Comparison of ENCODE assay signal across 9 cellular contexts in the genomic region with DNA sequence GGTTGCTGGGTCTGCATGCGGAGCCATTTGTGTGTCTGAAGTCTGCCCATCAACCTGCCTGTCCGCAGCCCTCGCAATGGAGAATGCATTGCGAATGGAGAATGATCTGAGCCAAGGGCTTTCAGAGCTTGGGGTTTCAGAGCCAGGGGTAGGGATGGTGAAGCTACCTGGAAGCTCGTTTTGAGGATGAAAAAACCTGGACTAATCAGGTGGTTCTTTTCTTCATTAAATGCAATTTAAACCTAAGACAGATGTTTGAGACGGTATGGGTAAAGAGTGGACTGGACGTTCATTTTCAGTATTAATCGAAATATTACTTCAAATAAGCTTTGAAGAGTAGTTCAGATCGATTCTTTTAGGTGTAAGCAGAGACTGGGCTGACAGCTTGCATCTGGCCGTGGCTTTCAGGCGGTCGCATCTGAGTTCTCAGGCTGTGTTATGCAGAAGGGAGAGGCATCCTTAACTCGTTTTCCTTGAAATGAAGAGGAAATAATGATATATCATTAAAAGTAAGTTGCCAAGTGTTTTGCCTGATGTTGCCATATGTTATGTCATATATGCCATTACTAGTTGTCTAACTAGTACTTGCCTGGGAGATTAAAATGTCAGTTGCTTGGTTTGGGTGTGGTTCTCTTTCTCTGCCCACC. TPM values are rescaled to one million over a fixed set of nuclear protein-coding genes. Genes with fewer than 3 reads are reported as not detected.
A peak's percentile ranks its signal among the peaks of the same experiment; 100 is the strongest.
DNase-seq lines count a peak whose midpoint lies in the region; ATAC-seq, FAIRE-seq and TF ChIP-seq lines count a peak whose summit lies in the region.
"Had no signal": no experiment of that assay in that cellular context is flagged by ENCODE, and none has a peak within 500 bp of the region (broad histone marks: within the 10 kb centered on the region; RNA-seq: fewer than 3 reads in every experiment).

No MANE protein-coding gene starts in this region.

- H3K27me3 Mint-ChIP-seq in activated CD4-positive, alpha-beta T cell treated with anti-CD3 and anti-CD28 coated beads for 36 hours = no peaks in the 10 kb centered on the region
- H3K27me3 Mint-ChIP-seq in activated CD4-positive, alpha-beta memory T cell treated with anti-CD3 and anti-CD28 coated beads for 36 hours = no peaks in the 10 kb centered on the region

- CTCF ChIA-PET in activated CD4-positive, alpha-beta T cell treated with anti-CD3 and anti-CD28 coated beads for 36 hours (lab: Charles Lee) = interaction anchor here (0.6 to 1.6 kb wide), 4 partner anchors 22 to 151 kb away, joined by 3 to 6 read pairs (median 3); no protein-coding TSS in a partner anchor
- CTCF ChIA-PET in activated CD4-positive, alpha-beta memory T cell treated with anti-CD3 and anti-CD28 coated beads for 36 hours (lab: Charles Lee) = interaction anchor here (1.2 to 2.2 kb wide), 3 partner anchors 19 to 60 kb away, joined by 3 to 10 read pairs (median 5); no protein-coding TSS in a partner anchor

- POLR2A ChIA-PET in activated CD4-positive, alpha-beta T cell treated with anti-CD3 and anti-CD28 coated beads for 36 hours (lab: Charles Lee) = no interaction called here
- POLR2A ChIA-PET in activated CD4-positive, alpha-beta memory T cell treated with anti-CD3 and anti-CD28 coated beads for 36 hours (lab: Charles Lee) = interaction anchor here (1.2 kb wide), 1 partner anchor 240 kb away, joined by 3 read pairs; the partner anchor contains the start of gene CUL4A

- peaks cover 22% of the 10 kb centered on the region for H3K4me1 Mint-ChIP-seq in activated CD4-positive, alpha-beta T cell treated with anti-CD3 and anti-CD28 coated beads for 36 hours
- peaks cover 18% of the 10 kb centered on the region for H3K4me1 Mint-ChIP-seq in activated CD4-positive, alpha-beta memory T cell treated with anti-CD3 and anti-CD28 coated beads for 36 hours (ENCODE audit: low read depth)

- no peaks in the 10 kb centered on the region for H3K9me3 Mint-ChIP-seq in activated CD4-positive, alpha-beta T cell treated with anti-CD3 and anti-CD28 coated beads for 36 hours (ENCODE audit: low read depth)
- no peaks in the 10 kb centered on the region for H3K9me3 Mint-ChIP-seq in activated CD4-positive, alpha-beta memory T cell treated with anti-CD3 and anti-CD28 coated beads for 36 hours

- TF ChIP-seq CTCF in suprapubic skin (IDR thresholded peaks at IDR 0.05) = no peak

- peak overlapping the region; percentile 62 for H3K4me3 ChIP-seq in suprapubic skin

- peaks cover 2% of the 10 kb centered on the region for H3K36me3 Mint-ChIP-seq in activated CD4-positive, alpha-beta T cell treated with anti-CD3 and anti-CD28 coated beads for 36 hours (ENCODE audit: low read depth)
- H3K36me3 Mint-ChIP-seq in activated CD4-positive, alpha-beta memory T cell treated with anti-CD3 and anti-CD28 coated beads for 36 hours = no peaks in the 10 kb centered on the region

- peak overlapping the region; percentile 93 for H3K4me3 Mint-ChIP-seq in activated CD4-positive, alpha-beta T cell treated with anti-CD3 and anti-CD28 coated beads for 36 hours
- H3K4me3 Mint-ChIP-seq in activated CD4-positive, alpha-beta memory T cell treated with anti-CD3 and anti-CD28 coated beads for 36 hours = peak overlapping the region; percentile 82

- H3K27ac Mint-ChIP-seq in activated CD4-positive, alpha-beta T cell treated with anti-CD3 and anti-CD28 coated beads for 36 hours = peak overlapping the region; percentile 93
- peak overlapping the region; percentile 75 for H3K27ac Mint-ChIP-seq in activated CD4-positive, alpha-beta memory T cell treated with anti-CD3 and anti-CD28 coated beads for 36 hours
- H3K27ac Mint-ChIP-seq: CD14-positive monocyte had no signal

- TF ChIP-seq POLR2A in suprapubic skin (IDR thresholded peaks at IDR 0.05) = no peak

- 20% methylated on average over 13 of the region's 13 CpGs for WGBS in suprapubic skin

- no peak for TF ChIP-seq EP300 in suprapubic skin (IDR thresholded peaks at IDR 0.05)

- peak overlapping the region; percentile 78 for H3K27ac ChIP-seq in suprapubic skin

- H3K4me1 ChIP-seq in suprapubic skin = peaks cover 30% of the 10 kb centered on the region

- ATAC-seq in activated CD4-positive, alpha-beta T cell treated with anti-CD3 and anti-CD28 coated beads for 36 hours = no peak
- ATAC-seq in left lobe of liver = peak; percentile 10
- ATAC-seq in GM21737 (IDR thresholded peaks at IDR 0.05; ENCODE audit: unreplicated experiment) = no peak
- ATAC-seq in HG02870 (IDR thresholded peaks at IDR 0.05; ENCODE audit: unreplicated experiment) = no peak

- no peaks in the 10 kb centered on the region for H3K9me3 ChIP-seq in suprapubic skin

- H3K27me3 ChIP-seq in suprapubic skin = peaks cover 47% of the 10 kb centered on the region

- no peak for FAIRE-seq in GM19239 (lab: Jason Lieb, UNC)

- DNase-seq in activated CD4-positive, alpha-beta T cell treated with anti-CD3 and anti-CD28 coated beads for 36 hours = no peak
- no peak for DNase-seq in activated CD4-positive, alpha-beta T cell treated with anti-CD3 and anti-CD28 coated beads, Interleukin-2, amount 50 U/mL, for 4 hours
- no peak for DNase-seq in activated CD4-positive, alpha-beta memory T cell treated with anti-CD3 and anti-CD28 coated beads for 36 hours
- DNase-seq in left lobe of liver (ENCODE audit: low spot score) = no peak
- peak in 1 of 2 donors; percentile 35 for DNase-seq in suprapubic skin (ENCODE audit: low spot score in 2 of 2)
- no peak for DNase-seq in GM19239 (ENCODE audit: insufficient read length, low spot score)

- H3K36me3 ChIP-seq in suprapubic skin = no peaks in the 10 kb centered on the region

- intact Hi-C loops in activated CD4-positive, alpha-beta T cell treated with anti-CD3 and anti-CD28 coated beads for 36 hours (cut with DNase I, micrococcal nuclease) = loop anchor here (1.0 to 2.0 kb wide), 5 partner anchors 27 to 521 kb away; partner anchors contain the start of genes DCUN1D2 (in 1 of the 2), LAMP1 (in 1 of the 2) and PCID2 (in 1 of the 2)
- intact Hi-C loops in activated CD4-positive, alpha-beta memory T cell treated with anti-CD3 and anti-CD28 coated beads for 36 hours (cut with micrococcal nuclease) = loop anchor here (1.0 to 10.0 kb wide), 2 partner anchors 28 to 185 kb away; partner anchors contain the start of gene PROZ

RNA-seq across cellular contexts. Expression of gene MCF2L, which starts 0.8 kb away (rescaled TPM):
- total RNA-seq in activated CD4-positive, alpha-beta T cell treated with anti-CD3 and anti-CD28 coated beads for 36 hours = 1 to 10 TPM; 8.4 to 8.7 TPM
- 1 to 10 TPM; 7.1 to 8.0 TPM for total RNA-seq in activated CD4-positive, alpha-beta memory T cell treated with anti-CD3 and anti-CD28 coated beads for 36 hours
- total RNA-seq in left lobe of liver = 14.9 TPM
- 100 to 1,000 TPM in 1 of 4 donors, 10 to 100 TPM in 3; 25.4 to 144 (median 50.0) TPM for total RNA-seq in suprapubic skin
